Comparison of ENCODE assay signal across 8 cellular contexts in the genomic region with DNA sequence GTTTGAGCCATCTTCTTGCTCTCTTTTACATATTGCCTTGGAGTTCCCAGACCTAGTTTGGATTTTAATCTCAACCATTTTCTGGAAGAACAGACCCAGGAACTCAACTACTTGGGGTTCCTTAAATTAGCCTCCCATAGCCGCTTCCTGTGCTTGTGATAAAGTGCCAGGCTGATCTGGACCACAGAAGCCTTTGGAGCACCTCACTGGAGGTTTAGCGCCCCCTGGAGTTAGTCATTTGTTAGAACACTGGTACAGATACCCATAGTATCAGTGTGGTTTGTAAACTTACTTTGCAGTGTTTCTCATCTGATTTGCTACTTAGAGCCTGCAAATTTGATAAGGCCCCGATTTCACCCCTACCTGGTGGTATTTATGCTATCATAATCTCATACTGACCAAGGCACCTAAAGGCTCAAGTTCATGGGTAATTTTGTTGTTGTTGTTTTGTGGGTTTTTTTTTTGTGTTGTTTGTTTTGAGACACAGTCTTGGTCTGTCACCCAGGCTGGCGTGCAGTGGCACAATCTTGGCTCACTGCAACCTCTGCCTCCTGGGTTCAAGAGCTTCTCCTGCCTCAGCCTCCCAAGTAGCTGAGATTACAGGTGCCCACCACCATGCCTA. TPM values are rescaled to one million over a fixed set of nuclear protein-coding genes. Genes with fewer than 3 reads are reported as not detected.
DNase-seq lines count a peak whose midpoint lies in the region; ATAC-seq and TF ChIP-seq lines count a peak whose summit lies in the region.

No MANE protein-coding gene starts in this region.

- peaks cover 60% of the 10 kb centered on the region for H3K36me3 ChIP-seq in SJSA1
- peaks cover 0 to 58% of the 10 kb centered on the region in 2 donors for H3K36me3 ChIP-seq in gastroesophageal sphincter
- H3K36me3 ChIP-seq in trophoblast cell (ENCODE audit: control insufficient read depth in 1 of 2, insufficient read depth in 2 of 2, low read length in 2 of 2) = peaks cover 29 to 37% of the 10 kb centered on the region in 2 experiments

- H3K9me3 ChIP-seq in SJSA1 (replicated peaks) (no peaks in the 10 kb centered on the region), gastroesophageal sphincter (no peaks in the 10 kb centered on the region), trophoblast cell (ENCODE audit: insufficient read depth, low read depth, low read length) (no peaks in the 10 kb centered on the region)

- H2AFZ ChIP-seq in trophoblast cell (ENCODE audit: insufficient read depth, low read length, poor library complexity) = no peak overlapping the region

- H3K4ac ChIP-seq in trophoblast cell (ENCODE audit: low read depth, low read length) = no peak overlapping the region

- peaks cover 10% of the 10 kb centered on the region for H3K79me1 ChIP-seq in trophoblast cell (ENCODE audit: low read length)

- no peak for TF ChIP-seq EP300 in gastroesophageal sphincter (IDR thresholded peaks at IDR 0.05)

- H3K27me3 ChIP-seq in SJSA1 (replicated peaks) (no peaks in the 10 kb centered on the region), gastroesophageal sphincter (no peaks in the 10 kb centered on the region), trophoblast cell (ENCODE audit: insufficient read depth, low read length) (no peaks in the 10 kb centered on the region)

- H3K4me1 ChIP-seq in SJSA1 (replicated peaks) (peaks cover 13% of the 10 kb centered on the region), gastroesophageal sphincter (peaks cover 0 to 42% (median 11%) of the 10 kb centered on the region in 3 donors), trophoblast cell (ENCODE audit: control insufficient read depth in 1 of 2, insufficient read depth in 2 of 2, low read length in 2 of 2) (peaks cover 8 to 9% of the 10 kb centered on the region in 2 experiments)

- no peak overlapping the region for H3K4me3 ChIP-seq in GM12864 (ENCODE audit: low read depth, low read length)
- no peak overlapping the region for H3K4me3 ChIP-seq in NB4 (ENCODE audit: low read depth, low read length)
- no peak overlapping the region for H3K4me3 ChIP-seq in SJSA1
- no peak overlapping the region for H3K4me3 ChIP-seq in gastroesophageal sphincter
- no peak overlapping the region for H3K4me3 ChIP-seq in trophoblast cell (ENCODE audit: low read depth, low read length)

- TF ChIP-seq POLR2A in NB4 (IDR thresholded peaks at IDR 0.05; ENCODE audit: extremely low read depth, insufficient read length) = no peak
- no peak for TF ChIP-seq POLR2A in gastroesophageal sphincter (IDR thresholded peaks at IDR 0.05)

- H3K9ac ChIP-seq in trophoblast cell (ENCODE audit: low read length) = no peak overlapping the region

- H3K14ac ChIP-seq in trophoblast cell (ENCODE audit: low read length) = no peak overlapping the region

- peak; percentile 80 for TF ChIP-seq CTCF in GM12864 (IDR thresholded peaks at IDR 0.05; ENCODE audit: low read depth, low read length, missing control alignments)
- TF ChIP-seq CTCF in NB4 (IDR thresholded peaks at IDR 0.05; ENCODE audit: low read depth, low read length) = peak; percentile 91
- peak; percentile 77 to 84 (median 82) for TF ChIP-seq CTCF in gastroesophageal sphincter (IDR thresholded peaks at IDR 0.05)

- H3K23ac ChIP-seq in trophoblast cell (ENCODE audit: low read length) = no peak overlapping the region

- H2BK120ac ChIP-seq in trophoblast cell (ENCODE audit: insufficient read depth, low read length, poor library complexity) = no peak overlapping the region

- H2BK12ac ChIP-seq in trophoblast cell (ENCODE audit: low read length) = no peak overlapping the region

- DNase-seq in GM12864 (ENCODE audit: low read depth) (peak; percentile 52), NB4 (ENCODE audit: low read depth) (peak; percentile 92), SJSA1 (ENCODE audit: low read depth in 1 of 2, low spot score in 2 of 2) (peak; percentile 48 to 71), trophoblast cell (peak; percentile 61 to 92), ureter (ENCODE audit: low spot score) (peak; percentile 83)
- peak; percentile 84 for DNase-seq in activated effector memory CD4-positive, alpha-beta T cell treated with anti-CD3 and anti-CD28 coated beads, Interleukin-2, amount 50 U/mL, for 16 hours

- peaks cover 8% of the 10 kb centered on the region for H3K79me2 ChIP-seq in trophoblast cell (ENCODE audit: control insufficient read depth, insufficient read depth, low read length, poor library complexity)

- no peak overlapping the region for H2AK5ac ChIP-seq in trophoblast cell (ENCODE audit: low read length)

- WGBS in gastroesophageal sphincter (ENCODE audit: low coverage in 1 of 2), 2 donors = 3 to 20% methylated on average over 3 to 4 of the region's 4 CpGs
- no CpG with 5 or more reads among the region's 4 CpGs for WGBS in trophoblast cell (ENCODE audit: extremely low coverage, insufficient coverage, insufficient read length)

- H4K91ac ChIP-seq in trophoblast cell (ENCODE audit: low read depth, low read length) = no peak overlapping the region

- H4K8ac ChIP-seq in trophoblast cell (ENCODE audit: low read depth, low read length) = no peak overlapping the region

- no peak overlapping the region for H2BK5ac ChIP-seq in trophoblast cell (ENCODE audit: low read depth, low read length, poor library complexity)

- no peak overlapping the region for H4K12ac ChIP-seq in trophoblast cell (ENCODE audit: low read depth, low read length)

- H3K4me2 ChIP-seq in trophoblast cell (ENCODE audit: low read length) = no peak overlapping the region

- no peak overlapping the region for H3K18ac ChIP-seq in trophoblast cell (ENCODE audit: low read length)

- H3K27ac ChIP-seq in SJSA1 (no peak overlapping the region), gastroesophageal sphincter (peak overlapping the region in 2 of 4 donors; percentile 21 to 24), trophoblast cell (ENCODE audit: low read depth, low read length) (no peak overlapping the region)

- ATAC-seq in gastroesophageal sphincter = peak; percentile 59
- no peak for ATAC-seq in GM19397 (IDR thresholded peaks at IDR 0.05; ENCODE audit: unreplicated experiment)

RNA-seq across cellular contexts. Expression of gene UNC119B, which starts 3.7 kb away (rescaled TPM):
- total RNA-seq in SJSA1 (2014; rRNA removed; shearing (Covaris generic)) = 4.7 and 6.9 TPM in 2 replicates
- 10 to 100 TPM; 21.8 to 33.3 (median 27.8) TPM for total RNA-seq in gastroesophageal sphincter
- 14.7 and 15.2 TPM in 2 replicates for polyA plus RNA-seq in trophoblast cell (2013)
- total RNA-seq in ureter = 28.4 TPM

RNA-seq across cellular contexts. Expression of gene ACADS, which starts 11.7 kb away (rescaled TPM):
- total RNA-seq in SJSA1 (2014; rRNA removed; shearing (Covaris generic)) = 6.8 and 11.1 TPM in 2 replicates
- total RNA-seq in gastroesophageal sphincter (10 to 100 TPM; 30.5 to 55.1 (median 40.3) TPM), ureter (14.2 TPM)
- 4.4 and 4.6 TPM in 2 replicates for polyA plus RNA-seq in trophoblast cell (2013)

RNA-seq across cellular contexts. Expression of gene MLEC, which starts 27.0 kb away (rescaled TPM):
- 70.0 and 84.6 TPM in 2 replicates for total RNA-seq in SJSA1 (2014; rRNA removed; shearing (Covaris generic))
- 10 to 100 TPM; 41.5 to 82.3 (median 56.9) TPM for total RNA-seq in gastroesophageal sphincter
- polyA plus RNA-seq in trophoblast cell (2013) = 83.1 and 85.1 TPM in 2 replicates
- 150 TPM for total RNA-seq in ureter
